22 cellular contexts compared by ENCODE assay signal in the genomic region with DNA sequence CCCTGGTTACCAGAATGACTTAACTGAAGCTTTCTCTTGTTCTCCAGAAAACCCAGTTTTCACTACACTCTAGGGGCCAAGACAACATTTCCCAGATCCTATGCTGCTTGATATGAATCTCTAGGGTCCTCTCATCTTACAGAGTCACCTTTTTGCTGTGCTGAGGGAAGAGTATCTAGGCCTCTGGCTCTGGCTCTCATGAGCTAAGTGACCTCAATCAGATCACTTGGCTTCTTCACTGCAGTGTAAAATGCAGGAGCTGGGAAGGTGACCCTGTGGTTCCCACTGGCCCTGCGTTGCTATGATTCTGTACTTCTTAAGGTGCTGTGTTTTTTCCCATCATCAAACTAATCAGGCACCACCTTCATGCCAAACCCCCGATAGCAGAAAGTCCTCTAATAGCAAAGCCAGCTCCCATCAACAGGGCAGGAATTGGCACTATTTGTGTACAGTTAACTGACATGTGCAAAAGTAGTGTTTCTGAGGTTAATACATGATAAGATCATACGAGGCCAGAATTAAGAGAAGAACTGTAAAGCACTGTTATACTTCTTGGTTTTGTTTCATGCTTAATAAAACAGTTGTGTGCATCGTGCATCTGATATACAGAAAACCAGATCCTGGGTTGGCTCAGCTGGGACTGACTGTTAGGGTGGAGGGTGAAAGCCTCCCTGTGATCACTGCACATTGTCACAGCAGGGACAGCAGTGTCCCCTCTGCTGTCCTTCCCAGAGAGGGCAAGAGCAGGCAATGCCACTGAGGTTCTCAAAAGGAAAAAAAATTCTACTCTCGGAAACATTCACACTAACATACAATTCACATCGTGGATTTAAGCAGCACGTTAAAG. TPM values are rescaled to one million over a fixed set of nuclear protein-coding genes. Genes with fewer than 3 reads are reported as not detected.
"Had no signal": no experiment of that assay in that cellular context is flagged by ENCODE, and none has a peak within 500 bp of the region (broad histone marks: within the 10 kb centered on the region; RNA-seq: fewer than 3 reads in every experiment).

No MANE protein-coding gene starts in this region.

- H3K9me3 Mint-ChIP-seq: activated CD4-positive, alpha-beta memory T cell treated with anti-CD3 and anti-CD28 coated beads, Interleukin-2, amount 10 ng/mL, durations not matched to agents 7 days and 5 days; activated CD4-positive, alpha-beta T cell treated with anti-CD3 and anti-CD28 coated beads, Interleukin-2, amount 10 ng/mL, durations not matched to agents 24 days and 14 days; activated naive CD4-positive, alpha-beta T cell treated with anti-CD3 and anti-CD28 coated beads, Interleukin-2, amount 10 ng/mL, durations not matched to agents 7 days and 5 days; natural killer cell; stimulated activated effector memory CD8-positive, alpha-beta T cell treated with anti-CD3 and anti-CD28 coated beads, Interleukin-12 subunit alpha, Interleukin-12 subunit beta, amount 100 ng/mL, for 72 hours; stimulated activated naive CD8-positive, alpha-beta T cell treated with anti-CD3 and anti-CD28 coated beads, Interleukin-15, amount 100 ng/mL, for 72 hours had no signal

- H3K4me1 ChIP-seq: parathyroid adenoma, uterus had no signal

- DNase-seq: activated CD4-positive, alpha-beta memory T cell treated with anti-CD3 and anti-CD28 coated beads, Interleukin-2, amount 10 ng/mL, durations not matched to agents 7 days and 5 days; activated CD4-positive, alpha-beta T cell treated with anti-CD3 and anti-CD28 coated beads, Interleukin-2, amount 10 ng/mL, durations not matched to agents 24 days and 14 days; activated effector memory CD4-positive, alpha-beta T cell treated with anti-CD3 and anti-CD28 coated beads, Interleukin-2, amount 50 U/mL, for 16 hours; activated naive CD4-positive, alpha-beta T cell treated with anti-CD3 and anti-CD28 coated beads, Interleukin-2, amount 10 ng/mL, durations not matched to agents 7 days and 5 days; activated T-cell treated with anti-CD3 and anti-CD28 coated beads, Interleukin-2, amount 50 U/mL, for 72 hours; amygdala; hippocampal formation; kidney glomerular epithelial cell; midbrain; natural killer cell; nucleus accumbens; right lobe of liver; small intestine; stimulated activated CD4-positive, alpha-beta T cell treated with anti-CD3 and anti-CD28 coated beads, Interleukin-2, amount 100 ng/mL, for 24 hours; stimulated activated naive CD8-positive, alpha-beta T cell treated with anti-CD3 and anti-CD28 coated beads, Interleukin-15, amount 100 ng/mL, for 72 hours; uterus had no signal

- H3K27ac Mint-ChIP-seq: activated CD4-positive, alpha-beta memory T cell treated with anti-CD3 and anti-CD28 coated beads, Interleukin-2, amount 10 ng/mL, durations not matched to agents 7 days and 5 days; activated CD4-positive, alpha-beta T cell treated with anti-CD3 and anti-CD28 coated beads, Interleukin-2, amount 10 ng/mL, durations not matched to agents 24 days and 14 days; activated naive CD4-positive, alpha-beta T cell treated with anti-CD3 and anti-CD28 coated beads, Interleukin-2, amount 10 ng/mL, durations not matched to agents 7 days and 5 days; activated T-cell treated with anti-CD3 and anti-CD28 coated beads, Interleukin-2, amount 50 U/mL, for 72 hours; natural killer cell; stimulated activated effector memory CD8-positive, alpha-beta T cell treated with anti-CD3 and anti-CD28 coated beads, Interleukin-12 subunit alpha, Interleukin-12 subunit beta, amount 100 ng/mL, for 72 hours; stimulated activated naive CD8-positive, alpha-beta T cell treated with anti-CD3 and anti-CD28 coated beads, Interleukin-15, amount 100 ng/mL, for 72 hours had no signal

- H3K27me3 ChIP-seq: right lobe of liver, suprapubic skin, tibial nerve, uterus had no signal

- H3K36me3 ChIP-seq: right lobe of liver, suprapubic skin, tibial nerve, uterus had no signal

- H3K9me3 ChIP-seq: right lobe of liver, suprapubic skin, tibial nerve, uterus had no signal

- H3K4me3 ChIP-seq: right lobe of liver, suprapubic skin, tibial nerve, uterus had no signal

- H3K4me1 Mint-ChIP-seq: activated CD4-positive, alpha-beta memory T cell treated with anti-CD3 and anti-CD28 coated beads, Interleukin-2, amount 10 ng/mL, durations not matched to agents 7 days and 5 days; activated CD4-positive, alpha-beta T cell treated with anti-CD3 and anti-CD28 coated beads, Interleukin-2, amount 10 ng/mL, durations not matched to agents 24 days and 14 days; activated naive CD4-positive, alpha-beta T cell treated with anti-CD3 and anti-CD28 coated beads, Interleukin-2, amount 10 ng/mL, durations not matched to agents 7 days and 5 days; natural killer cell; stimulated activated effector memory CD8-positive, alpha-beta T cell treated with anti-CD3 and anti-CD28 coated beads, Interleukin-12 subunit alpha, Interleukin-12 subunit beta, amount 100 ng/mL, for 72 hours had no signal

- ATAC-seq: activated CD4-positive, CD25-positive, alpha-beta regulatory T cell treated with anti-CD3 and anti-CD28 coated beads, Interleukin-2, amount 50 U/mL, for 24 hours; activated T-cell treated with anti-CD3 and anti-CD28 coated beads, Interleukin-2, amount 50 U/mL, for 72 hours; natural killer cell; right lobe of liver; stimulated activated effector memory CD8-positive, alpha-beta T cell treated with anti-CD3 and anti-CD28 coated beads, Interleukin-12 subunit alpha, Interleukin-12 subunit beta, amount 100 ng/mL, for 72 hours; stimulated activated naive CD8-positive, alpha-beta T cell treated with anti-CD3 and anti-CD28 coated beads, Interleukin-15, amount 100 ng/mL, for 72 hours had no signal

- H3K27ac ChIP-seq: parathyroid adenoma, right lobe of liver, suprapubic skin, tibial nerve, uterus had no signal

- H3K36me3 Mint-ChIP-seq: activated naive CD4-positive, alpha-beta T cell treated with anti-CD3 and anti-CD28 coated beads, Interleukin-2, amount 10 ng/mL, durations not matched to agents 7 days and 5 days; natural killer cell; stimulated activated effector memory CD8-positive, alpha-beta T cell treated with anti-CD3 and anti-CD28 coated beads, Interleukin-12 subunit alpha, Interleukin-12 subunit beta, amount 100 ng/mL, for 72 hours had no signal

- H3K79me2 ChIP-seq: parathyroid adenoma had no signal

- H2AFZ ChIP-seq: parathyroid adenoma had no signal

- H3K4me3 Mint-ChIP-seq: activated CD4-positive, alpha-beta memory T cell treated with anti-CD3 and anti-CD28 coated beads, Interleukin-2, amount 10 ng/mL, durations not matched to agents 7 days and 5 days; activated CD4-positive, alpha-beta T cell treated with anti-CD3 and anti-CD28 coated beads, Interleukin-2, amount 10 ng/mL, durations not matched to agents 24 days and 14 days; activated naive CD4-positive, alpha-beta T cell treated with anti-CD3 and anti-CD28 coated beads, Interleukin-2, amount 10 ng/mL, durations not matched to agents 7 days and 5 days; activated T-cell treated with anti-CD3 and anti-CD28 coated beads, Interleukin-2, amount 50 U/mL, for 72 hours; natural killer cell; stimulated activated effector memory CD8-positive, alpha-beta T cell treated with anti-CD3 and anti-CD28 coated beads, Interleukin-12 subunit alpha, Interleukin-12 subunit beta, amount 100 ng/mL, for 72 hours; stimulated activated naive CD8-positive, alpha-beta T cell treated with anti-CD3 and anti-CD28 coated beads, Interleukin-15, amount 100 ng/mL, for 72 hours had no signal

RNA-seq across cellular contexts. Expression of a gene that starts 46.7 kb away (rescaled TPM):
- total RNA-seq: activated CD4-positive, alpha-beta memory T cell treated with anti-CD3 and anti-CD28 coated beads, Interleukin-2, amount 10 ng/mL, durations not matched to agents 7 days and 5 days; activated CD4-positive, alpha-beta T cell treated with anti-CD3 and anti-CD28 coated beads, Interleukin-2, amount 10 ng/mL, durations not matched to agents 24 days and 14 days; T-helper 2 cell treated with Interferon-gamma antibody and Interleukin-4, amounts not matched to agents 100 ng/mL and 5 ng/mL, for 36 hours had no signal
